ENCODE assay signal across 29 cellular contexts in genomic region chr11:131375421-131375820, GRCh38. TPM values are rescaled to one million over a fixed set of nuclear protein-coding genes. Genes with fewer than 3 reads are reported as not detected.
"Had no signal": no experiment of that assay in that cellular context is flagged by ENCODE, and none has a peak within 500 bp of the region (broad histone marks: within the 10 kb centered on the region; RNA-seq: fewer than 3 reads in every experiment).

No MANE protein-coding gene starts in this region.

- DNase-seq: activated CD4-positive, alpha-beta memory T cell treated with anti-CD3 and anti-CD28 coated beads, Interleukin-2, amount 10 ng/mL, durations not matched to agents 7 days and 5 days; activated CD4-positive, alpha-beta T cell treated with anti-CD3 and anti-CD28 coated beads for 1 hour; activated CD4-positive, alpha-beta T cell treated with anti-CD3 and anti-CD28 coated beads for 4 hours; activated CD4-positive, alpha-beta T cell treated with anti-CD3 and anti-CD28 coated beads, Interleukin-2, amount 10 ng/mL, durations not matched to agents 7 days and 5 days; activated CD4-positive, alpha-beta T cell treated with anti-CD3 and anti-CD28 coated beads, Interleukin-2, amount 50 U/mL, for 4 hours; activated CD8-positive, alpha-beta memory T cell treated with anti-CD3 and anti-CD28 coated beads, Interleukin-2, amount 50 U/mL, for 48 hours; activated gamma-delta T cell; activated naive CD4-positive, alpha-beta T cell; activated naive CD4-positive, alpha-beta T cell treated with anti-CD3 and anti-CD28 coated beads, Interleukin-2, amount 10 ng/mL, durations not matched to agents 7 days and 5 days; activated naive CD8-positive, alpha-beta T cell treated with anti-CD3 and anti-CD28 coated beads, Interleukin-2, amount 10 ng/mL, durations not matched to agents 7 days and 5 days; activated T-cell treated with anti-CD3 and anti-CD28 coated beads for 4 hours; activated T-cell treated with anti-CD3 and anti-CD28 coated beads, Interleukin-2, amount 50 U/mL, for 24 hours; activated T-cell treated with anti-CD3 and anti-CD28 coated beads, Interleukin-2, amount 50 U/mL, for 72 hours; brain microvascular endothelial cell; effector CD4-positive, alpha-beta T cell; effector memory CD8-positive, alpha-beta T cell; erythroblast; foreskin keratinocyte; gastrocnemius medialis; heart left ventricle; T-helper 17 cell; T1000 had no signal

- H3K4me1 Mint-ChIP-seq: activated CD4-positive, alpha-beta memory T cell treated with anti-CD3 and anti-CD28 coated beads, Interleukin-2, amount 10 ng/mL, durations not matched to agents 7 days and 5 days; activated CD4-positive, alpha-beta T cell treated with anti-CD3 and anti-CD28 coated beads, Interleukin-2, amount 10 ng/mL, durations not matched to agents 7 days and 5 days; activated naive CD4-positive, alpha-beta T cell treated with anti-CD3 and anti-CD28 coated beads, Interleukin-2, amount 10 ng/mL, durations not matched to agents 7 days and 5 days; activated naive CD8-positive, alpha-beta T cell treated with anti-CD3 and anti-CD28 coated beads, Interleukin-2, amount 10 ng/mL, durations not matched to agents 7 days and 5 days; central memory CD8-positive, alpha-beta T cell; T-helper 17 cell had no signal

- H3K36me3 ChIP-seq: ascending aorta, brain microvascular endothelial cell, esophagus muscularis mucosa, gastrocnemius medialis, heart left ventricle had no signal

- H3K27me3 Mint-ChIP-seq: activated CD4-positive, alpha-beta memory T cell treated with anti-CD3 and anti-CD28 coated beads, Interleukin-2, amount 10 ng/mL, durations not matched to agents 7 days and 5 days; activated CD4-positive, alpha-beta T cell treated with anti-CD3 and anti-CD28 coated beads, Interleukin-2, amount 10 ng/mL, durations not matched to agents 7 days and 5 days; activated naive CD8-positive, alpha-beta T cell treated with anti-CD3 and anti-CD28 coated beads, Interleukin-2, amount 10 ng/mL, durations not matched to agents 7 days and 5 days; central memory CD8-positive, alpha-beta T cell; T-helper 17 cell had no signal

- H3K27ac Mint-ChIP-seq: activated CD4-positive, alpha-beta memory T cell treated with anti-CD3 and anti-CD28 coated beads, Interleukin-2, amount 10 ng/mL, durations not matched to agents 7 days and 5 days; activated CD4-positive, alpha-beta T cell treated with anti-CD3 and anti-CD28 coated beads, Interleukin-2, amount 10 ng/mL, durations not matched to agents 7 days and 5 days; activated naive CD4-positive, alpha-beta T cell treated with anti-CD3 and anti-CD28 coated beads, Interleukin-2, amount 10 ng/mL, durations not matched to agents 7 days and 5 days; activated naive CD4-positive, alpha-beta T cell treated with anti-CD3 and anti-CD28 coated beads, Interleukin-2, amount 50 U/mL, for 72 hours; activated naive CD8-positive, alpha-beta T cell treated with anti-CD3 and anti-CD28 coated beads, Interleukin-2, amount 10 ng/mL, durations not matched to agents 7 days and 5 days; activated T-cell treated with anti-CD3 and anti-CD28 coated beads, Interleukin-2, amount 50 U/mL, for 24 hours; activated T-cell treated with anti-CD3 and anti-CD28 coated beads, Interleukin-2, amount 50 U/mL, for 72 hours; dendritic cell treated with granulocyte-macrophage colony-stimulating factor and Interleukin-4, amounts not matched to agents 40 ng/mL and 50 ng/mL, for 4 days; effector memory CD8-positive, alpha-beta T cell; T-helper 17 cell; T-helper 2 cell treated with Interferon-gamma antibody and Interleukin-4, amounts not matched to agents 5 μg/mL and 100 μg/mL, for 36 hours had no signal

- H3K9me3 ChIP-seq: ascending aorta, esophagus muscularis mucosa, gastrocnemius medialis, heart left ventricle had no signal

- H3K27me3 ChIP-seq: ascending aorta had no signal

- H3K27ac ChIP-seq: ascending aorta, brain microvascular endothelial cell, coronary artery, esophagus muscularis mucosa, foreskin keratinocyte, gastrocnemius medialis, heart left ventricle had no signal

- H3K4me1 ChIP-seq: ascending aorta, foreskin keratinocyte, gastrocnemius medialis had no signal

- H3K36me3 Mint-ChIP-seq: activated naive CD4-positive, alpha-beta T cell treated with anti-CD3 and anti-CD28 coated beads, Interleukin-2, amount 10 ng/mL, durations not matched to agents 7 days and 5 days; activated naive CD4-positive, alpha-beta T cell treated with anti-CD3 and anti-CD28 coated beads, Interleukin-2, amount 50 U/mL, for 72 hours; activated naive CD8-positive, alpha-beta T cell treated with anti-CD3 and anti-CD28 coated beads, Interleukin-2, amount 10 ng/mL, durations not matched to agents 7 days and 5 days had no signal

- H3K9me3 Mint-ChIP-seq: activated CD4-positive, alpha-beta memory T cell treated with anti-CD3 and anti-CD28 coated beads, Interleukin-2, amount 10 ng/mL, durations not matched to agents 7 days and 5 days; activated CD4-positive, alpha-beta T cell treated with anti-CD3 and anti-CD28 coated beads, Interleukin-2, amount 10 ng/mL, durations not matched to agents 7 days and 5 days; activated naive CD4-positive, alpha-beta T cell treated with anti-CD3 and anti-CD28 coated beads, Interleukin-2, amount 10 ng/mL, durations not matched to agents 7 days and 5 days; activated naive CD8-positive, alpha-beta T cell treated with anti-CD3 and anti-CD28 coated beads, Interleukin-2, amount 10 ng/mL, durations not matched to agents 7 days and 5 days; activated T-cell treated with anti-CD3 and anti-CD28 coated beads, Interleukin-2, amount 50 U/mL, for 24 hours; activated T-cell treated with anti-CD3 and anti-CD28 coated beads, Interleukin-2, amount 50 U/mL, for 72 hours; dendritic cell treated with granulocyte-macrophage colony-stimulating factor and Interleukin-4, amounts not matched to agents 40 ng/mL and 50 ng/mL, for 4 days; T-helper 2 cell treated with Interferon-gamma antibody and Interleukin-4, amounts not matched to agents 5 μg/mL and 100 μg/mL, for 36 hours had no signal

- H3K4me3 ChIP-seq: ascending aorta, coronary artery, esophagus muscularis mucosa, gastrocnemius medialis, heart left ventricle had no signal

- H3K4me3 Mint-ChIP-seq: activated CD4-positive, alpha-beta memory T cell treated with anti-CD3 and anti-CD28 coated beads, Interleukin-2, amount 10 ng/mL, durations not matched to agents 7 days and 5 days; activated CD4-positive, alpha-beta T cell treated with anti-CD3 and anti-CD28 coated beads, Interleukin-2, amount 10 ng/mL, durations not matched to agents 7 days and 5 days; activated naive CD4-positive, alpha-beta T cell treated with anti-CD3 and anti-CD28 coated beads, Interleukin-2, amount 10 ng/mL, durations not matched to agents 7 days and 5 days; activated naive CD8-positive, alpha-beta T cell treated with anti-CD3 and anti-CD28 coated beads, Interleukin-2, amount 10 ng/mL, durations not matched to agents 7 days and 5 days; activated T-cell treated with anti-CD3 and anti-CD28 coated beads, Interleukin-2, amount 50 U/mL, for 24 hours; activated T-cell treated with anti-CD3 and anti-CD28 coated beads, Interleukin-2, amount 50 U/mL, for 72 hours; central memory CD8-positive, alpha-beta T cell; dendritic cell treated with granulocyte-macrophage colony-stimulating factor and Interleukin-4, amounts not matched to agents 40 ng/mL and 50 ng/mL, for 4 days; effector memory CD8-positive, alpha-beta T cell; T-helper 17 cell; T-helper 2 cell treated with Interferon-gamma antibody and Interleukin-4, amounts not matched to agents 5 μg/mL and 100 μg/mL, for 36 hours had no signal

RNA-seq across cellular contexts. Expression of gene NTM, which starts 5.0 kb away (rescaled TPM):
- total RNA-seq: activated CD4-positive, alpha-beta memory T cell treated with anti-CD3 and anti-CD28 coated beads, Interleukin-2, amount 10 ng/mL, durations not matched to agents 7 days and 5 days; activated CD4-positive, alpha-beta T cell treated with anti-CD3 and anti-CD28 coated beads, Interleukin-2, amount 10 ng/mL, durations not matched to agents 7 days and 5 days; activated naive CD4-positive, alpha-beta T cell treated with anti-CD3 and anti-CD28 coated beads, Interleukin-2, amount 50 U/mL, for 72 hours; activated naive CD8-positive, alpha-beta T cell treated with anti-CD3 and anti-CD28 coated beads, Interleukin-2, amount 10 ng/mL, durations not matched to agents 7 days and 5 days; activated T-cell treated with anti-CD3 and anti-CD28 coated beads, Interleukin-2, amount 50 U/mL, for 72 hours; ascending aorta; T-helper 17 cell had no signal
